In genomic region chr14:70741482-70741881, GRCh38 we compare ENCODE assay signal across 21 cellular contexts.
"Had no signal": no experiment of that assay in that cellular context is flagged by ENCODE, and none has a peak within 500 bp of the region (broad histone marks: within the 10 kb centered on the region; RNA-seq: fewer than 3 reads in every experiment).

No MANE protein-coding gene starts in this region.

- FAIRE-seq: RCC 7860 had no signal

- DNase-seq: KBM-7, MG63, NCI-H1092, NCI-H1105 treated with DMSO at 0.1 percent for 48 hours, NCI-H1417 treated with DMSO at 0.1 percent for 48 hours, NCI-H146, NCI-H1694 treated with DMSO at 0.1 percent for 48 hours, NCI-H1930, NCI-H2081, NCI-H2107, NCI-H2171 treated with DMSO at 0.1 percent for 48 hours, NCI-H345, NCI-H446 treated with DMSO at 0.1 percent for 48 hours, NCI-H510A treated with DMSO at 0.1 percent for 48 hours, NCI-H69, NCI-H774, RPMI8226, SHP77, SK-N-SH, SW 1271 had no signal
